ENCODE assay signal across 26 cellular contexts in the genomic region with DNA sequence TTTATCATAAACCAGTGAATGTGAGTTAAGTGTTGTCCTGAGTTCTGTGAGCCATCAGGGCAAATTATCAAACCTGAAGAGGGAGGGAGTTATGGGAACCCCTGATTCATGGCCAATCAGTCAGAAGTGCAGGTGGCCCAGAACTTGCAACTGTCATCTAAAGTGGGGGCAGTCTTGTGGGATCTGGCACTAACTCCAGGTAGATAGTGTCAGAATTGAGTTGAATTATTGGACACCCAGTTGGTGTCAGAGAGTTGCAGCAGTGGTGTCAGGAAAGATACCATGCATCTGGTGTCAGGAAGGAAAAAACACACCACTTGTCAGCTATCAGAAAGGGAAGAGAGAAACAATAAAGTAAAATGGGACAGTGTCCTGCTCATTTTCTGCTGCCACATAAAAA. TPM values are rescaled to one million over a fixed set of nuclear protein-coding genes. Genes with fewer than 3 reads are reported as not detected.
"Had no signal": no experiment of that assay in that cellular context is flagged by ENCODE, and none has a peak within 500 bp of the region (broad histone marks: within the 10 kb centered on the region; RNA-seq: fewer than 3 reads in every experiment).

No MANE protein-coding gene starts in this region.

- H3K9me3 Mint-ChIP-seq: activated CD4-positive, alpha-beta T cell treated with anti-CD3 and anti-CD28 coated beads, Interleukin-2, amount 10 ng/mL, durations not matched to agents 7 days and 5 days; activated T-cell treated with anti-CD3 and anti-CD28 coated beads, Interleukin-2, amount 50 U/mL, for 4 hours; IgD-negative memory B cell; T-helper 1 cell treated with Interleukin-12 subunit alpha and Interleukin-12 subunit beta and Interleukin-4 antibody, amounts not matched to agents 30 μg/mL and 1 μg/mL, for 36 hours had no signal

- H3K4me3 ChIP-seq: SJSA1 had no signal

- H3K4me3 Mint-ChIP-seq: activated B cell treated with CpG ODN at 0.5 μM for 24 hours; activated CD4-positive, alpha-beta memory T cell treated with anti-CD3 and anti-CD28 coated beads for 36 hours; activated CD4-positive, alpha-beta T cell treated with anti-CD3 and anti-CD28 coated beads, Interleukin-2, amount 10 ng/mL, durations not matched to agents 7 days and 5 days; activated T-cell treated with anti-CD3 and anti-CD28 coated beads, Interleukin-2, amount 50 U/mL, for 4 hours; IgD-negative memory B cell; T-helper 1 cell treated with Interleukin-12 subunit alpha and Interleukin-12 subunit beta and Interleukin-4 antibody, amounts not matched to agents 30 μg/mL and 1 μg/mL, for 36 hours had no signal

- H3K27ac ChIP-seq: brain microvascular endothelial cell, SJSA1 had no signal

- H3K27me3 Mint-ChIP-seq: activated CD4-positive, alpha-beta memory T cell treated with anti-CD3 and anti-CD28 coated beads for 36 hours had no signal

- H3K36me3 ChIP-seq: brain microvascular endothelial cell, SJSA1 had no signal

- DNase-seq: activated B cell treated with CpG ODN at 0.5 μM for 24 hours; activated CD4-positive, alpha-beta memory T cell treated with anti-CD3 and anti-CD28 coated beads for 36 hours; activated CD4-positive, alpha-beta T cell treated with anti-CD3 and anti-CD28 coated beads for 1 hour; activated CD4-positive, alpha-beta T cell treated with anti-CD3 and anti-CD28 coated beads, Interleukin-2, amount 10 ng/mL, durations not matched to agents 7 days and 5 days; activated CD8-positive, alpha-beta memory T cell treated with anti-CD3 and anti-CD28 coated beads for 24 hours; activated effector memory CD4-positive, alpha-beta T cell treated with anti-CD3 and anti-CD28 coated beads, Interleukin-2, amount 50 U/mL, for 16 hours; activated naive CD4-positive, alpha-beta T cell treated with Interleukin-2 at 50 U/mL for 16 hours; activated T-cell treated with anti-CD3 and anti-CD28 coated beads, Interleukin-2, amount 50 U/mL, for 4 hours; brain microvascular endothelial cell; caudate nucleus; MM.1S; NCI-H1105 treated with DMSO at 0.1 percent for 48 hours; NCI-H1436 treated with DMSO at 0.1 percent for 48 hours; NCI-H187; NCI-H2081; NCI-H510A treated with DMSO at 0.1 percent for 48 hours; NCI-H69; NK-92 treated with Interleukin-12 subunit alpha and Interleukin-12 subunit beta, amount 100 ng/mL, for 24 hours; OCI-M1; RPMI8226; SHP77 had no signal

- H3K36me3 Mint-ChIP-seq: activated CD4-positive, alpha-beta memory T cell treated with anti-CD3 and anti-CD28 coated beads for 36 hours; IgD-negative memory B cell had no signal

- H3K4me1 ChIP-seq: SJSA1 had no signal

- H3K9me3 ChIP-seq: SJSA1 had no signal

- ATAC-seq: activated naive CD4-positive, alpha-beta T cell treated with anti-CD3 and anti-CD28 coated beads, Interleukin-2, amount 50 U/mL, for 72 hours; activated T-cell treated with anti-CD3 and anti-CD28 coated beads, Interleukin-2, amount 50 U/mL, for 4 hours; Panc1 had no signal

- H3K27ac Mint-ChIP-seq: activated B cell treated with CpG ODN at 0.5 μM for 24 hours; activated CD4-positive, alpha-beta memory T cell treated with anti-CD3 and anti-CD28 coated beads for 36 hours; activated CD4-positive, alpha-beta T cell treated with anti-CD3 and anti-CD28 coated beads, Interleukin-2, amount 10 ng/mL, durations not matched to agents 7 days and 5 days; activated naive CD4-positive, alpha-beta T cell treated with anti-CD3 and anti-CD28 coated beads, Interleukin-2, amount 50 U/mL, for 72 hours; T-helper 1 cell treated with Interleukin-12 subunit alpha and Interleukin-12 subunit beta and Interleukin-4 antibody, amounts not matched to agents 30 μg/mL and 1 μg/mL, for 36 hours had no signal

- H3K4me1 Mint-ChIP-seq: activated B cell treated with CpG ODN at 0.5 μM for 24 hours had no signal

- H3K27me3 ChIP-seq: brain microvascular endothelial cell, SJSA1 had no signal

RNA-seq across cellular contexts. Expression of a gene that starts 8.4 kb away (rescaled TPM):
- total RNA-seq: activated B cell treated with CpG ODN at 0.5 μM for 24 hours; activated T-cell treated with anti-CD3 and anti-CD28 coated beads, Interleukin-2, amount 50 U/mL, for 4 hours; SJSA1 had no signal
- polyA plus RNA-seq: IgD-negative memory B cell had no signal
